In genomic region chr14:33728010-33728498, GRCh38 we compare ENCODE assay signal across 1 cellular context.
TF ChIP-seq lines count a peak whose summit lies in the region.

No MANE protein-coding gene starts in this region.

TF ChIP-seq in WTC11, 78 proteins besides CTCF, POLR2A, EP300 and RAD21 (continued from another document):
- TF ChIP-seq ATF2 (CRISPR knock-in tag; IDR thresholded peaks at IDR 0.05; ENCODE audit: borderline replicate concordance, low read depth) (no peak), USF1 (CRISPR knock-in tag; IDR thresholded peaks at IDR 0.05) (no peak), HMGA2 (CRISPR knock-in tag; IDR thresholded peaks at IDR 0.05) (no peak), NR1H2 (CRISPR knock-in tag; IDR thresholded peaks at IDR 0.05) (no peak), CBFB (CRISPR knock-in tag; IDR thresholded peaks at IDR 0.05; ENCODE audit: low read depth) (no peak), ETV6 (CRISPR knock-in tag; IDR thresholded peaks at IDR 0.05) (no peak), ATF6 (CRISPR knock-in tag; IDR thresholded peaks at IDR 0.05) (no peak), ZNF219 (CRISPR knock-in tag; IDR thresholded peaks at IDR 0.05; ENCODE audit: borderline replicate concordance) (no peak), TCF7 (CRISPR knock-in tag; IDR thresholded peaks at IDR 0.05; ENCODE audit: low read depth) (no peak)
- TF ChIP-seq, protein P1, sequence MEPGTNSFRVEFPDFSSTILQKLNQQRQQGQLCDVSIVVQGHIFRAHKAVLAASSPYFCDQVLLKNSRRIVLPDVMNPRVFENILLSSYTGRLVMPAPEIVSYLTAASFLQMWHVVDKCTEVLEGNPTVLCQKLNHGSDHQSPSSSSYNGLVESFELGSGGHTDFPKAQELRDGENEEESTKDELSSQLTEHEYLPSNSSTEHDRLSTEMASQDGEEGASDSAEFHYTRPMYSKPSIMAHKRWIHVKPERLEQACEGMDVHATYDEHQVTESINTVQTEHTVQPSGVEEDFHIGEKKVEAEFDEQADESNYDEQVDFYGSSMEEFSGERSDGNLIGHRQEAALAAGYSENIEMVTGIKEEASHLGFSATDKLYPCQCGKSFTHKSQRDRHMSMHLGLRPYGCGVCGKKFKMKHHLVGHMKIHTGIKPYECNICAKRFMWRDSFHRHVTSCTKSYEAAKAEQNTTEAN (CRISPR knock-in tag; IDR thresholded peaks at IDR 0.05): no peak
- TF ChIP-seq, protein P2, sequence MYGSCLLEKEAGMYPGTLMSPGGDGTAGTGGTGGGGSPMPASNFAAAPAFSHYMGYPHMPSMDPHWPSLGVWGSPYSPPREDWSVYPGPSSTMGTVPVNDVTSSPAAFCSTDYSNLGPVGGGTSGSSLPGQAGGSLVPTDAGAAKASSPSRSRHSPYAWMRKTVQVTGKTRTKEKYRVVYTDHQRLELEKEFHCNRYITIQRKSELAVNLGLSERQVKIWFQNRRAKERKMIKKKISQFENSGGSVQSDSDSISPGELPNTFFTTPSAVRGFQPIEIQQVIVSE (CRISPR knock-in tag; IDR thresholded peaks at IDR 0.05; ENCODE audit: borderline replicate concordance): no peak
- TF ChIP-seq, protein P3, sequence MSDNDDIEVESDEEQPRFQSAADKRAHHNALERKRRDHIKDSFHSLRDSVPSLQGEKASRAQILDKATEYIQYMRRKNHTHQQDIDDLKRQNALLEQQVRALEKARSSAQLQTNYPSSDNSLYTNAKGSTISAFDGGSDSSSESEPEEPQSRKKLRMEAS (CRISPR knock-in tag; IDR thresholded peaks at IDR 0.05): no peak
- TF ChIP-seq, protein P4, sequence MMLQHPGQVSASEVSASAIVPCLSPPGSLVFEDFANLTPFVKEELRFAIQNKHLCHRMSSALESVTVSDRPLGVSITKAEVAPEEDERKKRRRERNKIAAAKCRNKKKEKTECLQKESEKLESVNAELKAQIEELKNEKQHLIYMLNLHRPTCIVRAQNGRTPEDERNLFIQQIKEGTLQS (CRISPR knock-in tag; conservative IDR thresholded peaks at IDR 0.05): no peak
